ENCODE assay signal across 28 cellular contexts in genomic region chr5:147878066-147878748, GRCh38. TPM values are rescaled to one million over a fixed set of nuclear protein-coding genes. Genes with fewer than 3 reads are reported as not detected.
"Had no signal": no experiment of that assay in that cellular context is flagged by ENCODE, and none has a peak within 500 bp of the region (broad histone marks: within the 10 kb centered on the region; RNA-seq: fewer than 3 reads in every experiment).

Gene SCGB3A2 (plus strand): TSS chr5:147878711. CDS start chr5:147878804, 93 bp downstream.

- H3K4me3 ChIP-seq: ascending aorta, K562 had no signal

- FAIRE-seq: K562 had no signal

- H3K27me3 ChIP-seq: ascending aorta had no signal

- H3K9me3 ChIP-seq: ascending aorta had no signal

- DNase-seq: activated B cell treated with CpG ODN at 0.5 μM for 24 hours; activated CD4-positive, alpha-beta T cell treated with anti-CD3 and anti-CD28 coated beads for 1 hour; activated CD4-positive, alpha-beta T cell treated with anti-CD3 and anti-CD28 coated beads, Interleukin-2, amount 10 ng/mL, durations not matched to agents 24 days and 14 days; activated CD4-positive, alpha-beta T cell treated with anti-CD3 and anti-CD28 coated beads, Interleukin-2, amount 50 U/mL, for 48 hours; activated CD8-positive, alpha-beta memory T cell treated with anti-CD3 and anti-CD28 coated beads, Interleukin-2, amount 10 ng/mL, durations not matched to agents 7 days and 5 days; activated effector memory CD4-positive, alpha-beta T cell treated with anti-CD3 and anti-CD28 coated beads, Interleukin-2, amount 50 U/mL, for 16 hours; activated naive CD4-positive, alpha-beta T cell treated with Interleukin-2 at 50 U/mL for 16 hours; activated naive CD8-positive, alpha-beta T cell treated with anti-CD3 and anti-CD28 coated beads, Interleukin-2, amount 50 U/mL, for 24 hours; activated T-cell treated with anti-CD3 and anti-CD28 coated beads, Interleukin-2, amount 50 U/mL, for 4 hours; amniotic stem cell; Karpas-422; MM.1S; NCI-H1105; NCI-H1436; NCI-H187 treated with DMSO at 0.1 percent for 48 hours; NCI-H2081 treated with DMSO at 0.1 percent for 48 hours; NCI-H345; NCI-H510A; NCI-H526 treated with DMSO at 0.1 percent for 48 hours; NCI-H82; NK-92 treated with Interleukin-12 subunit alpha and Interleukin-12 subunit beta, amount 100 ng/mL, for 24 hours; OCI-M1; SHP77 treated with DMSO at 0.1 percent for 48 hours had no signal

- ATAC-seq: activated CD8-positive, alpha-beta memory T cell treated with anti-CD3 and anti-CD28 coated beads, Interleukin-2, amount 10 ng/mL, durations not matched to agents 7 days and 5 days; activated naive CD4-positive, alpha-beta T cell treated with anti-CD3 and anti-CD28 coated beads, Interleukin-2, amount 50 U/mL, for 72 hours; activated naive CD8-positive, alpha-beta T cell treated with anti-CD3 and anti-CD28 coated beads, Interleukin-2, amount 50 U/mL, for 24 hours; activated T-cell treated with anti-CD3 and anti-CD28 coated beads, Interleukin-2, amount 50 U/mL, for 4 hours; K562; Panc1 had no signal

- H3K4me1 ChIP-seq: ascending aorta had no signal

- H3K27ac ChIP-seq: ascending aorta had no signal

RNA-seq across cellular contexts. Expression of gene SCGB3A2, which starts in this region (rescaled TPM):
- total RNA-seq: activated B cell treated with CpG ODN at 0.5 μM for 24 hours; activated CD4-positive, alpha-beta T cell treated with anti-CD3 and anti-CD28 coated beads, Interleukin-2, amount 10 ng/mL, durations not matched to agents 24 days and 14 days; activated CD8-positive, alpha-beta memory T cell treated with anti-CD3 and anti-CD28 coated beads, Interleukin-2, amount 10 ng/mL, durations not matched to agents 7 days and 5 days; activated naive CD4-positive, alpha-beta T cell treated with anti-CD3 and anti-CD28 coated beads, Interleukin-2, amount 50 U/mL, for 72 hours; ascending aorta; SK-MEL-5 had no signal
- polyA plus RNA-seq: K562 had no signal
